ENCODE assay signal across 8 cellular contexts in the genomic region with DNA sequence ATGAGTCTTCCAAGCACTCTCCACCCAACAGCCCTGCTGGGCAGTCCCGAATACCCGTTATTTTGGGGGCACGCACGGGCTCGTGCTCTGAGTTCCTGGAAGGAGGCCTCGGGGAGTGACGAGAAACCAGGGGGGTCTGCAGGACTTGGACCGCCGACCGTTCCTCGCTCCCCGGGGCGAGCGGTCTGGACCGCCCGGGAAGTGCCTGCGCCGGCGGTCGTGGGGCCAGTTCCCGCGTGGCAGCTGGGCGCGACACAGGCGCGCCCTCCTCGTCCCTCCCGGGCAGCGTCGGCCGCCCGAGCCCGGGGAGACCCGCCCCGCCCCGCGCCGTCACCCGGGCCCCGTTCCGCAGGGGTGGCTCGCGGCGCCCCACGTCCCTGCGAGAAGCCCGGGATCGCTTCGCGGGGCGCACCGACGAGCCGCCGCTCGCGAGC. TPM values are rescaled to one million over a fixed set of nuclear protein-coding genes. Genes with fewer than 3 reads are reported as not detected.
A peak's percentile ranks its signal among the peaks of the same experiment; 100 is the strongest.
DNase-seq lines count a peak whose midpoint lies in the region; ATAC-seq, FAIRE-seq and TF ChIP-seq lines count a peak whose summit lies in the region.

No MANE protein-coding gene starts in this region.

- H3K36me3 Mint-ChIP-seq in HFFc6 (ENCODE audit: low read depth) = peaks cover 13% of the 10 kb centered on the region
- peaks cover 20% of the 10 kb centered on the region for H3K36me3 Mint-ChIP-seq in stimulated activated memory B cell treated with anti-CD40 and anti-IgM and Interleukin-4, amounts not matched to agents 10 μg/mL and 1 μg/mL and 100 μg/mL, for 72 hours

- H3K4me1 ChIP-seq in breast epithelium (peaks cover 0 to 5% of the 10 kb centered on the region in 2 donors), keratinocyte (ENCODE audit: control insufficient read depth, extremely low read depth, insufficient read depth, low read length) (peaks cover 37% of the 10 kb centered on the region)

- peak overlapping the region; percentile 83 for H3K27ac Mint-ChIP-seq in HFFc6
- H3K27ac Mint-ChIP-seq in stimulated activated memory B cell treated with anti-CD40 and anti-IgM and Interleukin-4, amounts not matched to agents 10 μg/mL and 1 μg/mL and 100 μg/mL, for 72 hours = peak overlapping the region; percentile 86

- TF ChIP-seq CTCF in HFFc6 (IDR thresholded peaks at IDR 0.05) = no peak
- no peak for TF ChIP-seq CTCF in breast epithelium (IDR thresholded peaks at IDR 0.05)
- TF ChIP-seq CTCF in keratinocyte (optimal IDR thresholded peaks at IDR 0.05 in 1 of 3, IDR thresholded peaks at IDR 0.05 in 1 of 3, conservative IDR thresholded peaks at IDR 0.05 in 1 of 3; ENCODE audit: extremely low read depth in 1 of 3, insufficient read depth in 2 of 3, low read length in 3 of 3) = no peak

- peaks cover 49% of the 10 kb centered on the region for H3K79me2 ChIP-seq in keratinocyte (ENCODE audit: control insufficient read depth, insufficient read depth, low read length)

- H3K4me3 ChIP-seq in breast epithelium = peak overlapping the region; percentile 72 to 98 (median 84)
- H3K4me3 ChIP-seq in keratinocyte (ENCODE audit: control insufficient read depth in 2 of 3, extremely low read depth in 1 of 3, insufficient read depth in 2 of 3, low read depth in 1 of 3, low read length in 3 of 3) = peak overlapping the region; percentile 66 to 97 (median 86)

- no peak for FAIRE-seq in keratinocyte (lab: Jason Lieb, UNC)

- no peak for TF ChIP-seq POLR2A in breast epithelium (IDR thresholded peaks at IDR 0.05)

- ATAC-seq in stimulated activated memory B cell treated with anti-CD40 and anti-IgM and Interleukin-4, amounts not matched to agents 10 μg/mL and 1 μg/mL and 100 μg/mL, for 72 hours = peak; percentile 82

- H3K9ac ChIP-seq in keratinocyte (ENCODE audit: control insufficient read depth, extremely low read depth, insufficient read depth, low read length) = peak overlapping the region; percentile 86

- H3K4me1 Mint-ChIP-seq in HFFc6 (ENCODE audit: low read depth) = peaks cover 63% of the 10 kb centered on the region
- peaks cover 56% of the 10 kb centered on the region for H3K4me1 Mint-ChIP-seq in stimulated activated memory B cell treated with anti-CD40 and anti-IgM and Interleukin-4, amounts not matched to agents 10 μg/mL and 1 μg/mL and 100 μg/mL, for 72 hours

- dilution Hi-C loops in keratinocyte (cut with MboI; ENCODE audit: extremely low pct_ligation_motif_present, low sequenced_read_pairs) = no loop called here

- peak overlapping the region; percentile 72 for H3K4me2 ChIP-seq in keratinocyte (ENCODE audit: control insufficient read depth, extremely low read depth, insufficient read depth, low read depth, low read length)

- DNase-seq in NOMO-1 (lab: John Stamatoyannopoulos, UW; ENCODE audit: unreplicated experiment in 2 of 2) (peak; percentile 48 to 73), NOMO-1 treated with DMSO at 0.1 percent for 48 hours (lab: John Stamatoyannopoulos, UW; ENCODE audit: unreplicated experiment) (no peak), HFFc6 (peak; percentile 4), MV-4-11 (lab: John Stamatoyannopoulos, UW) (peak; percentile 27), breast epithelium (ENCODE audit: low spot score in 2 of 2) (peak in 1 of 2 donors; percentile 50), keratinocyte (ENCODE audit: low read depth, low spot score) (no peak), NCI-H510A treated with DMSO at 0.1 percent for 48 hours (lab: John Stamatoyannopoulos, UW) (no peak)

- H3K9me3 ChIP-seq in breast epithelium = no peaks in the 10 kb centered on the region
- no peaks in the 10 kb centered on the region for H3K9me3 ChIP-seq in keratinocyte (ENCODE audit: control insufficient read depth, low read depth, low read length)

- H3K27ac ChIP-seq in breast epithelium (peak overlapping the region; percentile 92 to 97), keratinocyte (ENCODE audit: control insufficient read depth, insufficient read depth, low read length) (peak overlapping the region; percentile 75)

- no peaks in the 10 kb centered on the region for H3K9me1 ChIP-seq in keratinocyte (ENCODE audit: control insufficient read depth, extremely low read depth, insufficient read depth, low read length)

- H3K4me3 Mint-ChIP-seq in HFFc6 = peak overlapping the region; percentile 93
- peak overlapping the region; percentile 91 for H3K4me3 Mint-ChIP-seq in stimulated activated memory B cell treated with anti-CD40 and anti-IgM and Interleukin-4, amounts not matched to agents 10 μg/mL and 1 μg/mL and 100 μg/mL, for 72 hours

- H2AFZ ChIP-seq in keratinocyte (ENCODE audit: control insufficient read depth, low read length) = peak overlapping the region; percentile 64

- no peaks in the 10 kb centered on the region for H3K36me3 ChIP-seq in breast epithelium
- H3K36me3 ChIP-seq in keratinocyte (ENCODE audit: control insufficient read depth in 2 of 2, extremely low read depth in 1 of 2, insufficient read depth in 2 of 2, low read length in 2 of 2) = peaks cover 0 to 5% of the 10 kb centered on the region in 2 experiments

- H3K27me3 ChIP-seq in breast epithelium = no peaks in the 10 kb centered on the region
- no peaks in the 10 kb centered on the region for H3K27me3 ChIP-seq in keratinocyte (ENCODE audit: control insufficient read depth, extremely low read depth, insufficient read depth, low read length)

- intact Hi-C loops in breast epithelium (cut with DNase I; ENCODE audit: low total_unique reads) = no loop called here

- H3K9me3 Mint-ChIP-seq in HFFc6 = no peaks in the 10 kb centered on the region
- no peaks in the 10 kb centered on the region for H3K9me3 Mint-ChIP-seq in stimulated activated memory B cell treated with anti-CD40 and anti-IgM and Interleukin-4, amounts not matched to agents 10 μg/mL and 1 μg/mL and 100 μg/mL, for 72 hours

- H3K27me3 Mint-ChIP-seq in HFFc6 (ENCODE audit: insufficient read depth) = peaks cover 4% of the 10 kb centered on the region; the same call in 1 of the 2 replicates
- H3K27me3 Mint-ChIP-seq in stimulated activated memory B cell treated with anti-CD40 and anti-IgM and Interleukin-4, amounts not matched to agents 10 μg/mL and 1 μg/mL and 100 μg/mL, for 72 hours = no peaks in the 10 kb centered on the region

- no peaks in the 10 kb centered on the region for H4K20me1 ChIP-seq in keratinocyte (ENCODE audit: control insufficient read depth, extremely low read depth, insufficient read depth, low read length)

RNA-seq across cellular contexts. Expression of gene GNB4, which starts 0.4 kb away (rescaled TPM):
- 10 to 100 TPM; 40.8 to 51.0 (median 46.3) TPM for total RNA-seq in HFFc6 (2021; fragmentation: NEBNext Ultra II Directional; extraction: Animal tissue kit (Norgen Biotek cat#: 25700))
- total RNA-seq in breast epithelium = 10 to 100 TPM; 23.8 to 38.7 (median 29.6) TPM
- polyA plus RNA-seq in keratinocyte = 35.1 to 51.1 TPM (median 42.2 TPM) in 3 replicates
- 5.9 TPM for polyA plus RNA-seq in keratinocyte (2011; ENCODE audit: low read depth)
- 28.0 and 54.4 TPM in 2 replicates for polyA plus RNA-seq in keratinocyte (2011; cell fraction: cytosol; rRNA removed)
- 30.0 and 31.3 TPM in 2 replicates for polyA plus RNA-seq in keratinocyte (2011; cell fraction: nucleus; rRNA removed)
- polyA plus RNA-seq in keratinocyte (2012; ENCODE audit: low replicate concordance) = 7.8 and 31.2 TPM in 2 replicates
- 37.8 to 129 TPM (median 83.8 TPM) in 3 replicates for polyA minus RNA-seq in keratinocyte
- 34.7 TPM for polyA minus RNA-seq in keratinocyte (2011; cell fraction: cytosol; rRNA and poly(A)+ RNA removed)
- polyA minus RNA-seq in keratinocyte (2011; cell fraction: nucleus; rRNA and poly(A)+ RNA removed) = 28.5 and 65.6 TPM in 2 replicates

Comparison
In these comparisons a context has a peak if more than half of its experiments do, and no peak if none do; other contexts are left out.
1. DNase-seq: peak in NOMO-1 (2 of 2), HFFc6 (single experiment) and MV-4-11 (single experiment); none in NOMO-1 treated with DMSO at 0.1 percent for 48 hours (single experiment), keratinocyte (single experiment) and NCI-H510A treated with DMSO at 0.1 percent for 48 hours (single experiment).